In the genomic region with DNA sequence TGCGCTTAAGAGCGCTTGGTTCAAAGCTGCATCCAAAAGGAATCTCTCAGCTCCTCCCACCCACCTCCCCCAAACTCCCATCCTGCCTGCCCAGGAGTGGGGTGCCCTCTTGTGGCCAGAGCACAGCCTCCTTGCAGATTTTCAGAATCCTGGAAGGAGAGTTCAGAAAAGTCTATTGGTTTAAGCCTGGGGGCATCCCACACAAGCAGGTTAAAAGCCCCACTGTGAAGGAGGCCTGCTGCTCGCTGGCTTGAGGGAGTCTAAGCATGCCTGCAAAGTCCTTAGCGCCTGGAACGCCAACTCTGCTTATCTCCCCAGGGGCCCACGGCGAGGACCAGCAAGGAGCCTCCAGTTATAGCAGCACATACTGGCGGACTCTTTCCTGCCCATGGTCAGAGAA, we compare ENCODE assay signal across 9 cellular contexts.
A peak's percentile ranks its signal among the peaks of the same experiment; 100 is the strongest.
DNase-seq lines count a peak whose midpoint lies in the region; ATAC-seq, FAIRE-seq and TF ChIP-seq lines count a peak whose summit lies in the region.
"Had no signal": no experiment of that assay in that cellular context is flagged by ENCODE, and none has a peak within 500 bp of the region (broad histone marks: within the 10 kb centered on the region; RNA-seq: fewer than 3 reads in every experiment).

No MANE protein-coding gene starts in this region.

- TF ChIP-seq EP300 in GM12878 (IDR thresholded peaks at IDR 0.05; ENCODE audit: borderline replicate concordance in 1 of 2, control insufficient read depth in 1 of 2, low read depth in 2 of 2, low read length in 2 of 2), result no peak

- H3K9ac ChIP-seq in GM12878 (ENCODE audit: control insufficient read depth, insufficient read depth, low read length), result no peak overlapping the region

- TF ChIP-seq POLR2A in GM12878 (IDR thresholded peaks at IDR 0.05; ENCODE audit: low read depth, low read length), result no peak

- intact Hi-C loops in GM12878 (cut with micrococcal nuclease; ENCODE audit: unreplicated experiment) (loop anchor here (2.0 kb wide), 2 partner anchors 305 to 435 kb away; no protein-coding TSS in a partner anchor), pancreas (cut with DNase I) (no loop called here)

- no peaks in the 10 kb centered on the region for H3K79me2 ChIP-seq in GM12878 (ENCODE audit: control insufficient read depth, insufficient read depth, low read length)

- peak; percentile 46 to 81 for DNase-seq in NCI-H524 (lab: John Stamatoyannopoulos, UW)
- no peak for DNase-seq in NCI-H524 treated with DMSO at 0.1 percent for 48 hours (lab: John Stamatoyannopoulos, UW)
- DNase-seq in MG63, result peak; percentile 32
- no peak for DNase-seq in GM12878 (ENCODE audit: low read depth, low spot score)
- peak in 3 of 6 donors; percentile 22 to 66 (median 35) for DNase-seq in pancreas
- DNase-seq in activated naive CD8-positive, alpha-beta T cell treated with anti-CD3 and anti-CD28 coated beads for 36 hours, result no peak

- TF ChIP-seq RAD21 in GM12878 (IDR thresholded peaks at IDR 0.05; ENCODE audit: insufficient read depth, low read depth, low read length), result peak; percentile 52

- H3K4me3 Mint-ChIP-seq in activated T-helper 17 cell treated with anti-CD3 and anti-CD28 coated beads, Interleukin-2, amount 50 U/mL, for 72 hours, result no peak overlapping the region
- no peak overlapping the region for H3K4me3 Mint-ChIP-seq in activated naive CD8-positive, alpha-beta T cell treated with anti-CD3 and anti-CD28 coated beads for 36 hours

- RAD21 ChIA-PET in GM12878 (lab: Charles Lee; ENCODE audit: unreplicated experiment), result interaction anchor here (0.9 kb wide), 1 partner anchor 305 kb away, joined by 5 read pairs; no protein-coding TSS in a partner anchor

- no peaks in the 10 kb centered on the region for H3K4me1 Mint-ChIP-seq in activated T-helper 17 cell treated with anti-CD3 and anti-CD28 coated beads, Interleukin-2, amount 50 U/mL, for 72 hours
- H3K4me1 Mint-ChIP-seq in activated naive CD8-positive, alpha-beta T cell treated with anti-CD3 and anti-CD28 coated beads for 36 hours, result no peaks in the 10 kb centered on the region

- no peak overlapping the region for H3K27ac ChIP-seq in GM12878 (ENCODE audit: control insufficient read depth, insufficient read depth)
- no peak overlapping the region for H3K27ac ChIP-seq in pancreas
- H3K27ac ChIP-seq: SK-N-MC had no signal

- no TSS peak for BruUV-seq in GM12878 (replicated peaks; lab: Mats Ljungman, UMichigan)

- POLR2A ChIA-PET in GM12878 (lab: Charles Lee), result no interaction called here

- ATAC-seq in GM12878 (no peak), pancreas (peak in 2 of 4 donors; percentile 43 to 45), GM18867 (IDR thresholded peaks at IDR 0.05; ENCODE audit: unreplicated experiment) (no peak)
- no peak for ATAC-seq in activated T-helper 17 cell treated with anti-CD3 and anti-CD28 coated beads, Interleukin-2, amount 50 U/mL, for 72 hours (replicated peaks)

- H3K4me3 ChIP-seq in MG63, result no peak overlapping the region
- H3K4me3 ChIP-seq in GM12878, result no peak overlapping the region
- no peak overlapping the region for H3K4me3 ChIP-seq in pancreas
- H3K4me3 ChIP-seq: SK-N-MC had no signal

- no peaks in the 10 kb centered on the region for H4K20me1 ChIP-seq in GM12878 (ENCODE audit: control insufficient read depth, insufficient read depth)

- TF ChIP-seq CTCF in GM12878 (IDR thresholded peaks at IDR 0.05 in 2 of 3, conservative IDR thresholded peaks at IDR 0.05 in 1 of 3; ENCODE audit: control insufficient read depth in 2 of 3, extremely low read depth in 1 of 3, insufficient read depth in 1 of 3, low read depth in 3 of 3, low read length in 3 of 3) (peak; percentile 45 to 59 (median 59)), pancreas (IDR thresholded peaks at IDR 0.05) (peak; percentile 9 to 36 (median 22))

- SMC1A ChIA-PET in GM12878 (lab: Charles Lee; ENCODE audit: uncharacterized antibody, unreplicated experiment), result interaction anchor here (0.6 to 1.1 kb wide), 2 partner anchors 165 to 168 kb away, joined by 3 read pairs; no protein-coding TSS in a partner anchor

- no peak overlapping the region for H3K27ac Mint-ChIP-seq in activated T-helper 17 cell treated with anti-CD3 and anti-CD28 coated beads, Interleukin-2, amount 50 U/mL, for 72 hours
- H3K27ac Mint-ChIP-seq in activated naive CD8-positive, alpha-beta T cell treated with anti-CD3 and anti-CD28 coated beads for 36 hours, result no peak overlapping the region

- no peaks in the 10 kb centered on the region for H3K36me3 Mint-ChIP-seq in activated T-helper 17 cell treated with anti-CD3 and anti-CD28 coated beads, Interleukin-2, amount 50 U/mL, for 72 hours (ENCODE audit: low read depth)
- H3K36me3 Mint-ChIP-seq in activated naive CD8-positive, alpha-beta T cell treated with anti-CD3 and anti-CD28 coated beads for 36 hours, result no peaks in the 10 kb centered on the region

- FAIRE-seq in GM12878 (lab: Jason Lieb, UNC) (no peak), pancreas (lab: Jason Lieb, UNC) (no peak)

- WGBS in GM12878 (ENCODE audit: insufficient coverage, insufficient replicate concordance, low lambda C conversion rate, missing lambda C conversion rate), result 23% methylated on average over 8 of the region's 8 CpGs
- WGBS in pancreas, 2 donors, result 40 to 41% methylated on average over 8 of the region's 8 CpGs

- CTCF ChIA-PET in GM12878 (lab: Yijun Ruan, JAX), result interaction anchor here (0.6 to 1.3 kb wide), 6 partner anchors 10 to 598 kb away, joined by 3 to 5 read pairs (median 3); no protein-coding TSS in a partner anchor

- H3K27me3 Mint-ChIP-seq in activated T-helper 17 cell treated with anti-CD3 and anti-CD28 coated beads, Interleukin-2, amount 50 U/mL, for 72 hours, result peaks cover 15% of the 10 kb centered on the region
- H3K27me3 Mint-ChIP-seq in activated naive CD8-positive, alpha-beta T cell treated with anti-CD3 and anti-CD28 coated beads for 36 hours, result peaks cover 10% of the 10 kb centered on the region

- no peaks in the 10 kb centered on the region for H3K9me3 ChIP-seq in MG63
- no peaks in the 10 kb centered on the region for H3K9me3 ChIP-seq in GM12878 (replicated peaks; ENCODE audit: control insufficient read depth, insufficient read depth, low read length)
- no peaks in the 10 kb centered on the region for H3K9me3 ChIP-seq in pancreas

- in situ Hi-C loops in GM12878 (cut with MboI), result no loop called here

- H3K9me3 Mint-ChIP-seq in activated T-helper 17 cell treated with anti-CD3 and anti-CD28 coated beads, Interleukin-2, amount 50 U/mL, for 72 hours, result peaks cover 14% of the 10 kb centered on the region
- H3K9me3 Mint-ChIP-seq in activated naive CD8-positive, alpha-beta T cell treated with anti-CD3 and anti-CD28 coated beads for 36 hours, result no peaks in the 10 kb centered on the region

- no peak overlapping the region for H2AFZ ChIP-seq in GM12878 (ENCODE audit: control insufficient read depth, low read depth, low read length)

- H3K36me3 ChIP-seq in MG63 (no peaks in the 10 kb centered on the region), GM12878 (ENCODE audit: control insufficient read depth in 2 of 2, insufficient read depth in 2 of 2, low read length in 1 of 2) (no peaks in the 10 kb centered on the region), pancreas (no peaks in the 10 kb centered on the region)

- H3K4me1 ChIP-seq in GM12878 (ENCODE audit: control insufficient read depth, insufficient read depth, low read length) (no peaks in the 10 kb centered on the region), pancreas (no peaks in the 10 kb centered on the region)

- H3K27me3 ChIP-seq in MG63, result no peaks in the 10 kb centered on the region; the same call in 1 of the 2 replicates
- no peaks in the 10 kb centered on the region; a peak in 1 of 4 replicates for H3K27me3 ChIP-seq in GM12878 (replicated peaks in 1 of 2; ENCODE audit: control insufficient read depth in 2 of 2, insufficient read depth in 2 of 2, low read length in 1 of 2)
- no peaks in the 10 kb centered on the region for H3K27me3 ChIP-seq in pancreas

- H3K4me2 ChIP-seq in GM12878 (ENCODE audit: control insufficient read depth, insufficient read depth), result no peak overlapping the region

TF ChIP-seq in GM12878, 131 proteins besides CTCF, POLR2A, EP300 and RAD21:
- TF ChIP-seq SMC3 (IDR thresholded peaks at IDR 0.05; ENCODE audit: borderline replicate concordance, low read length), result 0 out of 2 replicates have a peak, but pooled peaks have one; percentile 32
- TF ChIP-seq KDM1A (IDR thresholded peaks at IDR 0.05; ENCODE audit: borderline replicate concordance), result no peak

Comparison
In these comparisons a context has a peak if more than half of its experiments do, and no peak if none do; other contexts are left out.
1. DNase-seq: peak in NCI-H524 (2 of 2) and MG63 (single experiment); none in NCI-H524 treated with DMSO at 0.1 percent for 48 hours (single experiment), GM12878 (single experiment) and activated naive CD8-positive, alpha-beta T cell treated with anti-CD3 and anti-CD28 coated beads for 36 hours (single experiment).